In genomic region chrX:120468479-120468824, GRCh38 we compare ENCODE assay signal across 8 cellular contexts. TPM values are rescaled to one million over a fixed set of nuclear protein-coding genes. Genes with fewer than 3 reads are reported as not detected.
DNase-seq lines count a peak whose midpoint lies in the region; ATAC-seq and TF ChIP-seq lines count a peak whose summit lies in the region.

No MANE protein-coding gene starts in this region.

- H4K20me1 ChIP-seq in Karpas-422 (ENCODE audit: insufficient read depth, low read depth, low read length): peaks cover 3% of the 10 kb centered on the region; the same call in 1 of the 2 replicates

- DNase-seq in BJ (ENCODE audit: low read depth) (no peak), Karpas-422 (no peak), HCEC 1CT (no peak), NCI-H1092 (lab: John Stamatoyannopoulos, UW) (no peak), NOMO-1 treated with DMSO at 0.1 percent for 48 hours (lab: John Stamatoyannopoulos, UW; ENCODE audit: unreplicated experiment) (no peak)
- no peak for DNase-seq in natural killer cell treated with Interleukin-12 subunit alpha and Interleukin-12 subunit beta and Interleukin-15 and Interleukin-18, amount 100 ng/mL, for 72 hours (ENCODE audit: low spot score)

- peak overlapping the region; percentile 95 for H3K4me3 Mint-ChIP-seq in dendritic cell treated with granulocyte-macrophage colony-stimulating factor and Interleukin-4, amounts not matched to agents 40 ng/mL and 50 ng/mL, for 4 days
- H3K4me3 Mint-ChIP-seq in natural killer cell treated with Interleukin-12 subunit alpha and Interleukin-12 subunit beta and Interleukin-15 and Interleukin-18, amount 100 ng/mL, for 72 hours: peak overlapping the region; percentile 100

- intact Hi-C loops in dendritic cell treated with granulocyte-macrophage colony-stimulating factor and Interleukin-4, amounts not matched to agents 40 ng/mL and 50 ng/mL, for 4 days (cut with micrococcal nuclease): loop anchor here (2.0 kb wide), 1 partner anchor 218 kb away; the partner anchor contains the start of gene ZBTB33

- CTCF ChIA-PET in BJ (lab: Yijun Ruan, JAX): interaction anchor here (1.4 kb wide), 1 partner anchor 17 kb away, joined by 4 read pairs; no protein-coding TSS in a partner anchor

- H3K9me3 Mint-ChIP-seq in dendritic cell treated with granulocyte-macrophage colony-stimulating factor and Interleukin-4, amounts not matched to agents 40 ng/mL and 50 ng/mL, for 4 days: no peaks in the 10 kb centered on the region
- H3K9me3 Mint-ChIP-seq in natural killer cell treated with Interleukin-12 subunit alpha and Interleukin-12 subunit beta and Interleukin-15 and Interleukin-18, amount 100 ng/mL, for 72 hours: no peaks in the 10 kb centered on the region

- H3K4me1 ChIP-seq in Karpas-422 (ENCODE audit: low read length): peaks cover 9% of the 10 kb centered on the region

- no peak overlapping the region; the same call in 1 of the 2 replicates for H2AFZ ChIP-seq in Karpas-422 (ENCODE audit: low read length)

- no peak overlapping the region for H3K27ac ChIP-seq in Karpas-422 (ENCODE audit: low read length)

- POLR2A ChIA-PET in BJ (lab: Charles Lee): no interaction called here

- H3K79me2 ChIP-seq in Karpas-422 (ENCODE audit: low read length): peaks cover 40% of the 10 kb centered on the region

- H3K4me3 ChIP-seq in BJ (ENCODE audit: low read depth, low read length) (peak overlapping the region; percentile 72), Karpas-422 (ENCODE audit: low read length) (peak overlapping the region; percentile 89)

- no peaks in the 10 kb centered on the region for H3K9me3 ChIP-seq in Karpas-422 (ENCODE audit: low read length)

- peak in 1 of 2 donors; percentile 1 for ATAC-seq in natural killer cell treated with Interleukin-12 subunit alpha and Interleukin-12 subunit beta and Interleukin-15 and Interleukin-18, amount 100 ng/mL, for 72 hours
- no peak for ATAC-seq in HG02623 (IDR thresholded peaks at IDR 0.05; ENCODE audit: unreplicated experiment)

- no peaks in the 10 kb centered on the region for H3K27me3 Mint-ChIP-seq in dendritic cell treated with granulocyte-macrophage colony-stimulating factor and Interleukin-4, amounts not matched to agents 40 ng/mL and 50 ng/mL, for 4 days
- peaks cover 0 to 7% of the 10 kb centered on the region in 2 donors for H3K27me3 Mint-ChIP-seq in natural killer cell treated with Interleukin-12 subunit alpha and Interleukin-12 subunit beta and Interleukin-15 and Interleukin-18, amount 100 ng/mL, for 72 hours

- no peaks in the 10 kb centered on the region for H3K9me2 ChIP-seq in Karpas-422 (replicated peaks; ENCODE audit: insufficient read depth, low read length)

- no peak for TF ChIP-seq CTCF in BJ (IDR thresholded peaks at IDR 0.05; ENCODE audit: insufficient read depth, low read depth, low read length)

- peaks cover 19% of the 10 kb centered on the region for H3K4me1 Mint-ChIP-seq in dendritic cell treated with granulocyte-macrophage colony-stimulating factor and Interleukin-4, amounts not matched to agents 40 ng/mL and 50 ng/mL, for 4 days (ENCODE audit: low read depth)
- peaks cover 17 to 21% of the 10 kb centered on the region in 2 donors for H3K4me1 Mint-ChIP-seq in natural killer cell treated with Interleukin-12 subunit alpha and Interleukin-12 subunit beta and Interleukin-15 and Interleukin-18, amount 100 ng/mL, for 72 hours (ENCODE audit: low read depth in 2 of 2)

- H3K27me3 ChIP-seq in BJ (ENCODE audit: control insufficient read depth, insufficient read depth, low read length) (no peaks in the 10 kb centered on the region), Karpas-422 (ENCODE audit: low read length) (no peaks in the 10 kb centered on the region)

- peaks cover 12% of the 10 kb centered on the region for H3K36me3 Mint-ChIP-seq in dendritic cell treated with granulocyte-macrophage colony-stimulating factor and Interleukin-4, amounts not matched to agents 40 ng/mL and 50 ng/mL, for 4 days (ENCODE audit: low read depth)
- H3K36me3 Mint-ChIP-seq in natural killer cell treated with Interleukin-12 subunit alpha and Interleukin-12 subunit beta and Interleukin-15 and Interleukin-18, amount 100 ng/mL, for 72 hours: peaks cover 7% of the 10 kb centered on the region

- peak overlapping the region; percentile 96 for H3K27ac Mint-ChIP-seq in dendritic cell treated with granulocyte-macrophage colony-stimulating factor and Interleukin-4, amounts not matched to agents 40 ng/mL and 50 ng/mL, for 4 days
- H3K27ac Mint-ChIP-seq in natural killer cell treated with Interleukin-12 subunit alpha and Interleukin-12 subunit beta and Interleukin-15 and Interleukin-18, amount 100 ng/mL, for 72 hours: peak overlapping the region; percentile 77 to 85

- peak overlapping the region; percentile 78 for H3K9ac ChIP-seq in Karpas-422 (ENCODE audit: low read length)

- H3K36me3 ChIP-seq in BJ (ENCODE audit: control insufficient read depth, insufficient read depth, low read length) (no peaks in the 10 kb centered on the region), Karpas-422 (ENCODE audit: insufficient read depth, low read length) (no peaks in the 10 kb centered on the region)

- H3K4me2 ChIP-seq in Karpas-422 (ENCODE audit: low read depth, low read length, poor library complexity, severe bottlenecking): peak overlapping the region; percentile 70

RNA-seq across cellular contexts. Expression of gene LAMP2, which starts 0.6 kb away (rescaled TPM):
- polyA plus RNA-seq in BJ (2011; rRNA removed): 70.7 and 121 TPM in 2 replicates
- 31.1 and 42.5 TPM in 2 replicates for polyA minus RNA-seq in BJ (2011; rRNA and poly(A)+ RNA removed)
- total RNA-seq in Karpas-422 (2014; rRNA removed; shearing (Covaris generic); ENCODE audit: low replicate concordance): 13.7 and 46.1 TPM in 2 replicates
- total RNA-seq in natural killer cell treated with Interleukin-12 subunit alpha and Interleukin-12 subunit beta and Interleukin-15 and Interleukin-18, amount 100 ng/mL, for 72 hours: 10 to 100 TPM; 25.6 to 58.6 TPM
